Comparison of ENCODE assay signal across 19 cellular contexts in the genomic region with DNA sequence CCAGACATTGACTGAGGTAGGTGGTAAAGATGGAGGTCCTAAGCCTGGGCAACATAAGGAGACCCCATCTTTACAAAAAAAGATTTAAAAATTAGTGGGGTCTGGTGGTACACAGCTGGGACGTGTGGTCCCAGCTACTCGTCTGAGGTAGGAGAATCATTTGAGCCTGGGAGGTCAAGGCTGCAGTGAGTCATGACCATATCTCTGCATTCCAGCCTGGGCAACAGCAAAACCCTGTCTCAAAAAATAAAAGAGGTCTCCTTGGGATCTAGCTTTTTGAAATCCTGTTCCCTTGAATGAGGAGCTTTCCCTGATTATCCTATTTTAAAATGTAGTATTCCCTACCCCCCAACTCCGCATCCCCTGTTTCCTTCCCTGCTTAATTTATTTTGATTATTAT.
A peak's percentile ranks its signal among the peaks of the same experiment; 100 is the strongest.
DNase-seq lines count a peak whose midpoint lies in the region; ATAC-seq, FAIRE-seq and TF ChIP-seq lines count a peak whose summit lies in the region.
"Had no signal": no experiment of that assay in that cellular context is flagged by ENCODE, and none has a peak within 500 bp of the region (broad histone marks: within the 10 kb centered on the region; RNA-seq: fewer than 3 reads in every experiment).

No MANE protein-coding gene starts in this region.

- no peak overlapping the region for H3K4me3 Mint-ChIP-seq in CD8-positive, alpha-beta T cell

- no CpG with 5 or more reads among the region's 3 CpGs for WGBS in mesenchymal stem cell

- no peak for DNase-seq in CD8-positive, alpha-beta T cell
- DNase-seq in M059J (ENCODE audit: low read depth): peak; percentile 11
- DNase-seq in cardiac fibroblast (ENCODE audit: low read depth in 2 of 2): peak; percentile 12 to 18
- DNase-seq in mesenchymal stem cell: peak; percentile 9
- DNase-seq in MG63: no peak
- no peak for DNase-seq in GDM1 (lab: John Stamatoyannopoulos, UW)
- DNase-seq in GM12891 (ENCODE audit: insufficient read length, low spot score): no peak
- DNase-seq in inferior parietal cortex (ENCODE audit: extremely low spot score): no peak
- DNase-seq: DMS53, Kasumi-1, NCI-H1048, NCI-H2227 treated with DMSO at 0.1 percent for 48 hours, NCI-H526, SIG-M5 had no signal

- H3K23ac ChIP-seq in mesenchymal stem cell (ENCODE audit: low read length in 2 of 2): no peak overlapping the region

- POLR2A ChIA-PET in CD8-positive, alpha-beta T cell (lab: Charles Lee): interaction anchor here (1.3 kb wide), 1 partner anchor 91 kb away, joined by 3 read pairs; no protein-coding TSS in a partner anchor

- H4K8ac ChIP-seq in mesenchymal stem cell (ENCODE audit: low read length): no peak overlapping the region

- CTCF ChIA-PET in CD8-positive, alpha-beta T cell (lab: Charles Lee): no interaction called here

- H3K36me3 ChIP-seq in CD8-positive, alpha-beta T cell (ENCODE audit: insufficient read depth, low read length): peaks cover 25% of the 10 kb centered on the region
- H3K36me3 ChIP-seq in mesenchymal stem cell (ENCODE audit: control insufficient read depth in 1 of 2, insufficient read depth in 2 of 2, low read depth in 1 of 2, low read length in 2 of 2): peaks cover 5 to 56% of the 10 kb centered on the region in 2 experiments
- H3K36me3 ChIP-seq in MG63: peaks cover 25% of the 10 kb centered on the region

- no peaks in the 10 kb centered on the region for H3K9me3 Mint-ChIP-seq in CD8-positive, alpha-beta T cell

- no peaks in the 10 kb centered on the region for H3K27me3 ChIP-seq in CD8-positive, alpha-beta T cell (ENCODE audit: insufficient read depth, low read length)
- H3K27me3 ChIP-seq in mesenchymal stem cell (ENCODE audit: control insufficient read depth in 1 of 2, insufficient read depth in 1 of 2, low read length in 2 of 2): peaks cover 0 to 27% of the 10 kb centered on the region in 2 experiments
- H3K27me3 ChIP-seq in MG63: no peaks in the 10 kb centered on the region

- no peak overlapping the region for H4K91ac ChIP-seq in mesenchymal stem cell (ENCODE audit: low read length)

- no peak overlapping the region for H3K4me3 ChIP-seq in CD8-positive, alpha-beta T cell (ENCODE audit: low read depth, low read length)
- H3K4me3 ChIP-seq in cardiac fibroblast (replicated peaks in 1 of 2; ENCODE audit: low read depth in 2 of 2, low read length in 2 of 2): no peak overlapping the region
- H3K4me3 ChIP-seq in mesenchymal stem cell (ENCODE audit: insufficient read depth in 1 of 2, low read depth in 1 of 2, low read length in 2 of 2): no peak overlapping the region
- no peak overlapping the region for H3K4me3 ChIP-seq in MG63

- H2AK5ac ChIP-seq in mesenchymal stem cell (ENCODE audit: low read length, severe bottlenecking): no peak overlapping the region

- H3K4me2 ChIP-seq in mesenchymal stem cell (ENCODE audit: low read length, poor library complexity, severe bottlenecking): no peak overlapping the region

- H3K27me3 Mint-ChIP-seq in CD8-positive, alpha-beta T cell (ENCODE audit: low read depth): no peaks in the 10 kb centered on the region

- no peak for FAIRE-seq in GM12891 (lab: Jason Lieb, UNC)
- FAIRE-seq: A204.1, G401.6, H54, HepG2 had no signal

- no peak for ATAC-seq in CD8-positive, alpha-beta T cell
- ATAC-seq: HepG2 had no signal

- H3K27ac Mint-ChIP-seq in CD8-positive, alpha-beta T cell: peak overlapping the region; percentile 27

- no peak overlapping the region for H2BK120ac ChIP-seq in mesenchymal stem cell (ENCODE audit: low read depth, low read length)

- TF ChIP-seq CTCF in CD8-positive, alpha-beta T cell (IDR thresholded peaks at IDR 0.05): no peak
- TF ChIP-seq CTCF in cardiac fibroblast (IDR thresholded peaks at IDR 0.05; ENCODE audit: low read depth, low read length): no peak

- H3K4me1 Mint-ChIP-seq in CD8-positive, alpha-beta T cell (ENCODE audit: low read depth): no peaks in the 10 kb centered on the region

- H2BK12ac ChIP-seq in mesenchymal stem cell (ENCODE audit: low read length in 2 of 2): no peak overlapping the region

- intact Hi-C loops in CD8-positive, alpha-beta T cell (cut with DNase I, micrococcal nuclease): no loop called here

- H2AFZ ChIP-seq in mesenchymal stem cell (ENCODE audit: low read depth, low read length): no peak overlapping the region

- H2BK5ac ChIP-seq in mesenchymal stem cell (ENCODE audit: low read depth, low read length, poor library complexity, severe bottlenecking): no peak overlapping the region

- no peak overlapping the region for H3K4ac ChIP-seq in mesenchymal stem cell (ENCODE audit: low read depth in 1 of 2, low read length in 2 of 2)

- H3K36me3 Mint-ChIP-seq in CD8-positive, alpha-beta T cell: peaks cover 58% of the 10 kb centered on the region

- no peak overlapping the region for H3K14ac ChIP-seq in mesenchymal stem cell (ENCODE audit: low read length in 2 of 2)

- no peaks in the 10 kb centered on the region for H3K4me1 ChIP-seq in CD8-positive, alpha-beta T cell (ENCODE audit: insufficient read depth, low read length)
- H3K4me1 ChIP-seq in mesenchymal stem cell (ENCODE audit: control insufficient read depth, insufficient read depth, low read depth, low read length): peaks cover 3% of the 10 kb centered on the region

- H3K9ac ChIP-seq in mesenchymal stem cell (ENCODE audit: low read length): no peak overlapping the region

- no peak overlapping the region for H2BK15ac ChIP-seq in mesenchymal stem cell (ENCODE audit: low read depth, poor library complexity, severe bottlenecking)

- H3K27ac ChIP-seq in CD8-positive, alpha-beta T cell (ENCODE audit: low read depth, low read length): no peak overlapping the region
- H3K27ac ChIP-seq in mesenchymal stem cell (ENCODE audit: low read length, poor library complexity, severe bottlenecking): no peak overlapping the region
- H3K27ac ChIP-seq: C4-2B had no signal

- no peak overlapping the region for H3K18ac ChIP-seq in mesenchymal stem cell (ENCODE audit: low read depth in 1 of 2, low read length in 2 of 2)

- TF ChIP-seq POLR2A in GM12891 (IDR thresholded peaks at IDR 0.05; ENCODE audit: low read depth, low read length): no peak

- no peaks in the 10 kb centered on the region for H3K9me3 ChIP-seq in CD8-positive, alpha-beta T cell (ENCODE audit: low read length)
- H3K9me3 ChIP-seq in mesenchymal stem cell (ENCODE audit: control insufficient read depth, low read length): no peaks in the 10 kb centered on the region
- H3K9me3 ChIP-seq in MG63: no peaks in the 10 kb centered on the region

- peaks cover 2% of the 10 kb centered on the region for H3K79me1 ChIP-seq in mesenchymal stem cell (replicated peaks; ENCODE audit: low read length, poor library complexity, severe bottlenecking)

TF ChIP-seq in GM12891, 5 proteins besides CTCF, POLR2A, EP300 and RAD21:
- TF ChIP-seq SPI1 (IDR thresholded peaks at IDR 0.05; ENCODE audit: low read depth, low read length) (no peak), TAF1 (IDR thresholded peaks at IDR 0.05; ENCODE audit: low read depth, low read length) (no peak), POU2F2 (IDR thresholded peaks at IDR 0.05; ENCODE audit: low read depth, low read length) (no peak), PAX5 (IDR thresholded peaks at IDR 0.05; ENCODE audit: insufficient read depth, low read length, severe bottlenecking) (no peak), POLR2AphosphoS5 (IDR thresholded peaks at IDR 0.05; ENCODE audit: low read depth, low read length) (no peak)

Comparison
In these comparisons a context has a peak if more than half of its experiments do, and no peak if none do; other contexts are left out.
1. DNase-seq: peak in M059J (single experiment), cardiac fibroblast (2 of 2) and mesenchymal stem cell (single experiment); none in CD8-positive, alpha-beta T cell (0 of 7), MG63 (single experiment), GDM1 (single experiment), GM12891 (single experiment) and inferior parietal cortex (single experiment).